8 cellular contexts compared by ENCODE assay signal in genomic region chr6:145736854-145737181, GRCh38. TPM values are rescaled to one million over a fixed set of nuclear protein-coding genes. Genes with fewer than 3 reads are reported as not detected.
DNase-seq lines count a peak whose midpoint lies in the region; ATAC-seq and TF ChIP-seq lines count a peak whose summit lies in the region.

No MANE protein-coding gene starts in this region.

- no peak for ATAC-seq in activated CD8-positive, alpha-beta memory T cell treated with anti-CD3 and anti-CD28 coated beads, Interleukin-2, amount 10 ng/mL, durations not matched to agents 7 days and 5 days
- ATAC-seq in lower lobe of right lung, result no peak
- peak; percentile 19 for ATAC-seq in thoracic aorta (ENCODE audit: insufficient number of reproducible peaks, low FRiP score, low read depth)

- peak overlapping the region; percentile 34 for H3K27ac Mint-ChIP-seq in activated CD8-positive, alpha-beta memory T cell treated with anti-CD3 and anti-CD28 coated beads, Interleukin-2, amount 10 ng/mL, durations not matched to agents 7 days and 5 days

- no peaks in the 10 kb centered on the region for H3K9me3 ChIP-seq in ascending aorta
- H3K9me3 ChIP-seq in lower lobe of right lung, result no peaks in the 10 kb centered on the region
- H3K9me3 ChIP-seq in thoracic aorta, result no peaks in the 10 kb centered on the region

- intact Hi-C loops in ascending aorta (cut with DNase I) (loop anchor here (5.0 to 10.0 kb wide), 5 partner anchors 60 to 1520 kb away; partner anchors contain the start of genes STXBP5 and UTRN), lower lobe of right lung (cut with DNase I) (no loop called here)

- TF ChIP-seq CTCF in ascending aorta (IDR thresholded peaks at IDR 0.05) (no peak), lower lobe of right lung (IDR thresholded peaks at IDR 0.05) (no peak), thoracic aorta (IDR thresholded peaks at IDR 0.05) (no peak)

- no peak overlapping the region for H3K4me3 Mint-ChIP-seq in activated CD8-positive, alpha-beta memory T cell treated with anti-CD3 and anti-CD28 coated beads, Interleukin-2, amount 10 ng/mL, durations not matched to agents 7 days and 5 days

- H3K27me3 ChIP-seq in ascending aorta (no peaks in the 10 kb centered on the region), lower lobe of right lung (ENCODE audit: low read depth) (no peaks in the 10 kb centered on the region), thoracic aorta (replicated peaks; ENCODE audit: insufficient read depth) (no peaks in the 10 kb centered on the region)

- DNase-seq in activated CD8-positive, alpha-beta memory T cell treated with anti-CD3 and anti-CD28 coated beads, Interleukin-2, amount 10 ng/mL, durations not matched to agents 7 days and 5 days, result no peak
- DNase-seq in activated CD8-positive, alpha-beta memory T cell treated with anti-CD3 and anti-CD28 coated beads, Interleukin-2, amount 50 U/mL, for 4 hours, result no peak
- peak in 1 of 2 donors; percentile 68 for DNase-seq in ascending aorta (ENCODE audit: low spot score in 2 of 2)
- DNase-seq in lower lobe of right lung, result no peak
- DNase-seq in thoracic aorta (ENCODE audit: low spot score), result no peak
- no peak for DNase-seq in COLO668 (lab: John Stamatoyannopoulos, UW; ENCODE audit: unreplicated experiment)
- DNase-seq in H4 (ENCODE audit: low spot score), result no peak
- no peak for DNase-seq in stimulated activated CD4-positive, alpha-beta T cell treated with anti-CD3 and anti-CD28 coated beads, Interleukin-2, amount 100 ng/mL, for 48 hours

- peak overlapping the region in 1 of 2 donors; percentile 82 for H3K4me3 ChIP-seq in ascending aorta
- H3K4me3 ChIP-seq in lower lobe of right lung, result peak overlapping the region; percentile 68
- peak overlapping the region; percentile 82 for H3K4me3 ChIP-seq in thoracic aorta

- H3K27me3 Mint-ChIP-seq in activated CD8-positive, alpha-beta memory T cell treated with anti-CD3 and anti-CD28 coated beads, Interleukin-2, amount 10 ng/mL, durations not matched to agents 7 days and 5 days, result no peaks in the 10 kb centered on the region

- CTCF ChIA-PET in activated CD8-positive, alpha-beta memory T cell treated with anti-CD3 and anti-CD28 coated beads, Interleukin-2, amount 10 ng/mL, durations not matched to agents 7 days and 5 days (lab: Charles Lee), result no interaction called here

- H3K36me3 ChIP-seq in ascending aorta, result no peaks in the 10 kb centered on the region
- H3K36me3 ChIP-seq in lower lobe of right lung, result no peaks in the 10 kb centered on the region
- no peaks in the 10 kb centered on the region for H3K36me3 ChIP-seq in thoracic aorta

- no peaks in the 10 kb centered on the region for H3K9me3 Mint-ChIP-seq in activated CD8-positive, alpha-beta memory T cell treated with anti-CD3 and anti-CD28 coated beads, Interleukin-2, amount 10 ng/mL, durations not matched to agents 7 days and 5 days (ENCODE audit: low read depth)

- H3K4me1 Mint-ChIP-seq in activated CD8-positive, alpha-beta memory T cell treated with anti-CD3 and anti-CD28 coated beads, Interleukin-2, amount 10 ng/mL, durations not matched to agents 7 days and 5 days, result peaks cover 13% of the 10 kb centered on the region

- H3K36me3 Mint-ChIP-seq in activated CD8-positive, alpha-beta memory T cell treated with anti-CD3 and anti-CD28 coated beads, Interleukin-2, amount 10 ng/mL, durations not matched to agents 7 days and 5 days, result peaks cover 6% of the 10 kb centered on the region

- H3K27ac ChIP-seq in ascending aorta, result peak overlapping the region; percentile 96 to 97
- H3K27ac ChIP-seq in lower lobe of right lung, result peak overlapping the region; percentile 95
- H3K27ac ChIP-seq in thoracic aorta, result peak overlapping the region; percentile 95 to 98

- H3K4me1 ChIP-seq in ascending aorta (peaks cover 0 to 8% of the 10 kb centered on the region in 2 donors), lower lobe of right lung (peaks cover 19% of the 10 kb centered on the region), thoracic aorta (ENCODE audit: control insufficient read depth in 1 of 2, low read depth in 2 of 2) (peaks cover 11 to 26% of the 10 kb centered on the region in 2 donors)

RNA-seq across cellular contexts. Expression of gene EPM2A, which starts 1.5 kb away (rescaled TPM):
- total RNA-seq in activated CD8-positive, alpha-beta memory T cell treated with anti-CD3 and anti-CD28 coated beads, Interleukin-2, amount 10 ng/mL, durations not matched to agents 7 days and 5 days, result 1 to 10 TPM; 7.0 TPM
- total RNA-seq in ascending aorta (7.6 TPM), lower lobe of right lung (10.6 TPM), thoracic aorta (10 to 100 TPM; 26.5 to 45.4 TPM)
- total RNA-seq in H4 (2014; rRNA removed; shearing (Covaris generic)), result 6.9 and 8.4 TPM in 2 replicates
